ENCODE assay signal across 19 cellular contexts in the genomic region with DNA sequence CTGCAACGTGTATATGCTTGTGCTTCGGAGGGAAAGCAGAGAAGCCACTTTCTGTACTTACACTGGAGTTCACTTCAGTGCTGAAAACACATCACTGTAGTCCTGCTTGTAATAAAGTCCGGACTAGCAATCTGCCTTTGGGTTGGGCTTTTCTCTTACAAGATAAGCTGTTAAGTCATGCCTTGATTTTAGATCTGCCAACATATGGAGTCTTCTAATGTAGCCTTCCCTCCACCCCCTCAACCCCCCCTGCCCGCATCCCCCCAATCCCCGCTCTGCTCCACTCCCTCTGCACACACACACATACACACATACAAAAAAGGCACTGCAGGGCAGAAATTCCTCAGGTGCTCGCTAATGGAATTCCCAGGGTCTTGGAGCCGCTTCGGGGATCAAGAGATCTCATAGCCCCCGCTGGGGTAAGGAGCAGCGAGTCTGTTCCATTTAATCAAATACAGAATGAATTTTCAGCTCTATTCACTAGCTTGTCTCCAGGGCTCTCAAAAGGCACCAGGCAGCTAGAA. TPM values are rescaled to one million over a fixed set of nuclear protein-coding genes. Genes with fewer than 3 reads are reported as not detected.
DNase-seq lines count a peak whose midpoint lies in the region; ATAC-seq and TF ChIP-seq lines count a peak whose summit lies in the region.
"Had no signal": no experiment of that assay in that cellular context is flagged by ENCODE, and none has a peak within 500 bp of the region (broad histone marks: within the 10 kb centered on the region; RNA-seq: fewer than 3 reads in every experiment).

No MANE protein-coding gene starts in this region.

- peak overlapping the region; percentile 2 to 94 (median 32) for H3K4me3 ChIP-seq in sigmoid colon
- no peak overlapping the region for H3K4me3 ChIP-seq in CD4-positive, alpha-beta memory T cell (ENCODE audit: low read length in 2 of 2)
- H3K4me3 ChIP-seq: Peyer's patch, prostate gland had no signal

- in situ Hi-C loops in G401 (cut with HindIII; ENCODE audit: low sequenced_read_pairs): no loop called here

- intact Hi-C loops in sigmoid colon (cut with DNase I): no loop called here
- intact Hi-C loops in CD4-positive, alpha-beta memory T cell (cut with micrococcal nuclease): no loop called here

- no peak overlapping the region for H3K4me3 Mint-ChIP-seq in WTC11
- no peak overlapping the region for H3K4me3 Mint-ChIP-seq in CD4-positive, alpha-beta memory T cell
- H3K4me3 Mint-ChIP-seq: activated CD8-positive, alpha-beta T cell treated with anti-CD3 and anti-CD28 coated beads, Interleukin-2, amount 10 ng/mL, durations not matched to agents 7 days and 5 days; activated T-helper 1 cell treated with anti-CD3 and anti-CD28 coated beads, Interleukin-12 subunit alpha, Interleukin-12 subunit beta, Interleukin-2, Interleukin-4 antibody, amounts not matched to agents 30 ng/mL and 10 ng/mL and 1 ng/mL, durations not matched to agents 14 hours and 24 hours and 36 hours had no signal

- no peaks in the 10 kb centered on the region for H3K9me3 Mint-ChIP-seq in WTC11
- H3K9me3 Mint-ChIP-seq in CD4-positive, alpha-beta memory T cell: no peaks in the 10 kb centered on the region
- H3K9me3 Mint-ChIP-seq: activated T-helper 1 cell treated with anti-CD3 and anti-CD28 coated beads, Interleukin-12 subunit alpha, Interleukin-12 subunit beta, Interleukin-2, Interleukin-4 antibody, amounts not matched to agents 30 ng/mL and 10 ng/mL and 1 ng/mL, durations not matched to agents 14 hours and 24 hours and 36 hours had no signal

- no peaks in the 10 kb centered on the region for H3K36me3 Mint-ChIP-seq in WTC11
- H3K36me3 Mint-ChIP-seq in CD4-positive, alpha-beta memory T cell: no peaks in the 10 kb centered on the region

- no peak overlapping the region for H3K27ac Mint-ChIP-seq in WTC11
- no peak overlapping the region for H3K27ac Mint-ChIP-seq in CD4-positive, alpha-beta memory T cell
- H3K27ac Mint-ChIP-seq: activated CD8-positive, alpha-beta T cell treated with anti-CD3 and anti-CD28 coated beads, Interleukin-2, amount 10 ng/mL, durations not matched to agents 7 days and 5 days; activated T-helper 1 cell treated with anti-CD3 and anti-CD28 coated beads, Interleukin-12 subunit alpha, Interleukin-12 subunit beta, Interleukin-2, Interleukin-4 antibody, amounts not matched to agents 30 ng/mL and 10 ng/mL and 1 ng/mL, durations not matched to agents 14 hours and 24 hours and 36 hours had no signal

- POLR2A ChIA-PET in WTC11 (lab: Charles Lee): no interaction called here
- POLR2A ChIA-PET in CD4-positive, alpha-beta memory T cell (lab: Charles Lee; ENCODE audit: partially characterized antibody): no interaction called here

- TF ChIP-seq EP300 in sigmoid colon (IDR thresholded peaks at IDR 0.05): no peak

- peak; percentile 64 for DNase-seq in G401 (ENCODE audit: low spot score)
- DNase-seq in WTC11 (ENCODE audit: low spot score): peak; percentile 28
- peak; percentile 91 for DNase-seq in left kidney (ENCODE audit: low read depth, low spot score)
- DNase-seq in sigmoid colon: no peak
- no peak for DNase-seq in GM10266 (ENCODE audit: extremely low spot score)
- DNase-seq in activated gamma-delta T cell (lab: John Stamatoyannopoulos, UW): no peak
- no peak for DNase-seq in CD4-positive, alpha-beta memory T cell
- DNase-seq: activated CD8-positive, alpha-beta T cell treated with anti-CD3 and anti-CD28 coated beads, Interleukin-2, amount 10 ng/mL, durations not matched to agents 7 days and 5 days; DMS153; IMR-90; NCI-H2081 treated with DMSO at 0.1 percent for 48 hours; NCI-H774; Peyer's patch; SW 1271 had no signal

- no peaks in the 10 kb centered on the region for H3K27me3 ChIP-seq in sigmoid colon
- no peaks in the 10 kb centered on the region for H3K27me3 ChIP-seq in CD4-positive, alpha-beta memory T cell (ENCODE audit: insufficient read depth, low read length)
- H3K27me3 ChIP-seq: Peyer's patch had no signal

- no peaks in the 10 kb centered on the region for H3K36me3 ChIP-seq in sigmoid colon
- H3K36me3 ChIP-seq in CD4-positive, alpha-beta memory T cell (ENCODE audit: insufficient read depth, low read length): no peaks in the 10 kb centered on the region
- H3K36me3 ChIP-seq: Peyer's patch, prostate gland had no signal

- no peaks in the 10 kb centered on the region for H3K27me3 Mint-ChIP-seq in WTC11 (ENCODE audit: low read depth)
- no peaks in the 10 kb centered on the region for H3K27me3 Mint-ChIP-seq in CD4-positive, alpha-beta memory T cell

- H3K4me1 Mint-ChIP-seq in WTC11: peaks cover 29% of the 10 kb centered on the region
- peaks cover 5 to 14% (median 9%) of the 10 kb centered on the region in 4 donors for H3K4me1 Mint-ChIP-seq in CD4-positive, alpha-beta memory T cell

- ATAC-seq in WTC11 (no peak), GM18517 (IDR thresholded peaks at IDR 0.05; ENCODE audit: unreplicated experiment) (no peak)
- ATAC-seq: activated CD8-positive, alpha-beta T cell treated with anti-CD3 and anti-CD28 coated beads, Interleukin-2, amount 10 ng/mL, durations not matched to agents 7 days and 5 days; HCT116 had no signal

- TF ChIP-seq CTCF in WTC11 (IDR thresholded peaks at IDR 0.05) (no peak), sigmoid colon (IDR thresholded peaks at IDR 0.05) (no peak), GM10266 (IDR thresholded peaks at IDR 0.05; ENCODE audit: control insufficient read depth, insufficient read depth, low read depth, missing control alignments) (no peak)

- H3K9me3 ChIP-seq in sigmoid colon: no peaks in the 10 kb centered on the region
- H3K9me3 ChIP-seq in CD4-positive, alpha-beta memory T cell (ENCODE audit: control insufficient read depth in 1 of 2, low read length in 2 of 2): no peaks in the 10 kb centered on the region
- H3K9me3 ChIP-seq: prostate gland had no signal

- peaks cover 0 to 78% (median 61%) of the 10 kb centered on the region in 4 donors for H3K4me1 ChIP-seq in sigmoid colon
- H3K4me1 ChIP-seq in CD4-positive, alpha-beta memory T cell (ENCODE audit: insufficient read depth, low read length): peaks cover 14% of the 10 kb centered on the region
- H3K4me1 ChIP-seq: prostate gland had no signal

- peak overlapping the region in 3 of 4 donors; percentile 90 to 95 (median 93) for H3K27ac ChIP-seq in sigmoid colon
- H3K27ac ChIP-seq in CD4-positive, alpha-beta memory T cell (ENCODE audit: low read depth, low read length): no peak overlapping the region
- H3K27ac ChIP-seq: Peyer's patch, prostate gland, VCaP had no signal

- TF ChIP-seq POLR2A in sigmoid colon (IDR thresholded peaks at IDR 0.05): no peak

- CTCF ChIA-PET in WTC11 (lab: Charles Lee): interaction anchor here (0.6 to 4.2 kb wide), 4 partner anchors 24 to 145 kb away, joined by 3 to 30 read pairs (median 4); no protein-coding TSS in a partner anchor
- CTCF ChIA-PET in CD4-positive, alpha-beta memory T cell (lab: Charles Lee; ENCODE audit: partially characterized antibody): no interaction called here

- WGBS in sigmoid colon, 2 donors: 53 to 80% methylated on average over 10 of the region's 10 CpGs

TF ChIP-seq in WTC11, 78 proteins besides CTCF, POLR2A, EP300 and RAD21:
- TF ChIP-seq NR2C2 (CRISPR knock-in tag; IDR thresholded peaks at IDR 0.05) (no peak), TEAD1 (CRISPR knock-in tag; IDR thresholded peaks at IDR 0.05) (no peak), ZNF671 (CRISPR knock-in tag; IDR thresholded peaks at IDR 0.05) (no peak), MXD4 (CRISPR knock-in tag; IDR thresholded peaks at IDR 0.05; ENCODE audit: borderline replicate concordance) (no peak)
- TF ChIP-seq, protein P1, sequence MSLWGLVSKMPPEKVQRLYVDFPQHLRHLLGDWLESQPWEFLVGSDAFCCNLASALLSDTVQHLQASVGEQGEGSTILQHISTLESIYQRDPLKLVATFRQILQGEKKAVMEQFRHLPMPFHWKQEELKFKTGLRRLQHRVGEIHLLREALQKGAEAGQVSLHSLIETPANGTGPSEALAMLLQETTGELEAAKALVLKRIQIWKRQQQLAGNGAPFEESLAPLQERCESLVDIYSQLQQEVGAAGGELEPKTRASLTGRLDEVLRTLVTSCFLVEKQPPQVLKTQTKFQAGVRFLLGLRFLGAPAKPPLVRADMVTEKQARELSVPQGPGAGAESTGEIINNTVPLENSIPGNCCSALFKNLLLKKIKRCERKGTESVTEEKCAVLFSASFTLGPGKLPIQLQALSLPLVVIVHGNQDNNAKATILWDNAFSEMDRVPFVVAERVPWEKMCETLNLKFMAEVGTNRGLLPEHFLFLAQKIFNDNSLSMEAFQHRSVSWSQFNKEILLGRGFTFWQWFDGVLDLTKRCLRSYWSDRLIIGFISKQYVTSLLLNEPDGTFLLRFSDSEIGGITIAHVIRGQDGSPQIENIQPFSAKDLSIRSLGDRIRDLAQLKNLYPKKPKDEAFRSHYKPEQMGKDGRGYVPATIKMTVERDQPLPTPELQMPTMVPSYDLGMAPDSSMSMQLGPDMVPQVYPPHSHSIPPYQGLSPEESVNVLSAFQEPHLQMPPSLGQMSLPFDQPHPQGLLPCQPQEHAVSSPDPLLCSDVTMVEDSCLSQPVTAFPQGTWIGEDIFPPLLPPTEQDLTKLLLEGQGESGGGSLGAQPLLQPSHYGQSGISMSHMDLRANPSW (CRISPR knock-in tag; conservative IDR thresholded peaks at IDR 0.05; ENCODE audit: low read depth): no peak
TF ChIP-seq in WTC11: peak in this region for 0.

RNA-seq across cellular contexts. Expression of a gene that starts 3.4 kb away (rescaled TPM):
- 1.3 and 12.7 TPM in 2 replicates for total RNA-seq in G401 (2014; rRNA removed; shearing (Covaris generic))
- total RNA-seq in WTC11 (2021): 33.0 to 34.1 TPM (median 33.3 TPM) in 3 replicates
- 10 to 100 TPM; 48.9 to 88.1 (median 66.3) TPM for total RNA-seq in sigmoid colon
- polyA plus RNA-seq in sigmoid colon: 1 to 10 TPM in 1 of 3 donors, under 1 TPM in 2; under 0.01 to 3.4 (median 0.60) TPM
- 1 to 10 TPM; 2.7 to 3.1 TPM for total RNA-seq in CD4-positive, alpha-beta memory T cell
- polyA plus RNA-seq in CD4-positive, alpha-beta memory T cell: under 1 TPM; 0.03 to 0.54 TPM

Comparison
In these comparisons a context has a peak if more than half of its experiments do, and no peak if none do; other contexts are left out.
1. DNase-seq: peak in G401 (single experiment), WTC11 (single experiment) and left kidney (single experiment); none in sigmoid colon (single experiment), GM10266 (single experiment), activated gamma-delta T cell (single experiment) and CD4-positive, alpha-beta memory T cell (0 of 5).
2. H3K4me3 ChIP-seq: peak in sigmoid colon (4 of 4); none in CD4-positive, alpha-beta memory T cell (0 of 2).